Comparison of ENCODE assay signal across 1 cellular context in the genomic region with DNA sequence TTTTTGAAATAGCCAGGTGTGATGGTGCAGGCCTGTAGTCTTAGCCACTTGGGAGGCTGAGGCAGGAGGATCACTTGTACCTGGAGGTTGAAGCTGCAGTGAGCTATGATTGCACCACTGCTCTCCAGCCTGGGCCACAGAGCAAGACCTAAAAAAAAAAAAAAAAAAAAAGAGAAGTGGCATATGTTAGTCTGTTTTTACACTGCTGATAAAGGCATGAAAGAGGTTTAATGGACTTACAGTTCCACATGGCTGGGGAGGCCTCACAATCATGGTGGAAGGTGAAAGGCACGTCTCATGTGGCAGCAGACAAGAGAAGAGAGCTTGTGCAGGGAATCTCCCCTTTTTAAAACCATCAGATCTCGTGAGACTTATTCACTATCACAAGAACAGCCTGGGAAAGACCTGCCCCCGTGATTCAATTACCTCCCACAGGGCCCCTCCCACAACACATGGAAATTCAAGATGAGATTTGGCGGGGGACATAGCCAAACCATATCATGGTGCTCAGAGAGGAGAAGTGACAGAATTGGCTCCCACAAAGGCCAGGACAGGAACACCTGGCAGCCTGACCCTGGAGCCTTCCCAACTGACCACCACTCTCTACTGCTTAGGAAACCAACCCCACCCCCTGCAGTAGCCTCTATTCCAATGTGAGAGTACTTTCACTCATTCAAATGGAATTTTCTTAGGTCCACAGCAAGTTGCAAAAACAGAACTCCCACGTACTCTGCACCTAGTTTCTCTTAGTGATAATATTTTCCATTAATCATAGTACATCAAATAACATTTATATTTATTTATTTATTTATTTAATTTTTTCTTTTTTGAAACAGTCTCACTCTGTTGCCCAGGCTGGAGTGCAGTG.
TF ChIP-seq lines count a peak whose summit lies in the region.

No MANE protein-coding gene starts in this region.

TF ChIP-seq in K562, 482 proteins besides CTCF, POLR2A, EP300 and RAD21:
- TF ChIP-seq DACH1 (IDR thresholded peaks at IDR 0.05; ENCODE audit: partially characterized antibody), result no peak
- TF ChIP-seq ZNF175 (CRISPR knock-in tag; IDR thresholded peaks at IDR 0.05; ENCODE audit: low read depth), result 0 out of 2 replicates have a peak, but pooled peaks have one; percentile 34
- TF ChIP-seq SPI1 (IDR thresholded peaks at IDR 0.05; ENCODE audit: borderline replicate concordance, low read depth, low read length), result peak; percentile 29; the same call in 1 of the 2 replicates
- TF ChIP-seq L3MBTL2 (IDR thresholded peaks at IDR 0.05), result peak; percentile 8; the same call in 1 of the 2 replicates
- TF ChIP-seq ZNF766 (CRISPR knock-in tag; conservative IDR thresholded peaks at IDR 0.05), result peak; percentile 98
- no peak for TF ChIP-seq MYBL2 (IDR thresholded peaks at IDR 0.05; ENCODE audit: low read depth)
- TF ChIP-seq MYBL2 (CRISPR knock-in tag; IDR thresholded peaks at IDR 0.05; ENCODE audit: borderline replicate concordance), result no peak
- TF ChIP-seq ZNF384 (IDR thresholded peaks at IDR 0.05; ENCODE audit: low read depth, low read length), result peak; percentile 49
- TF ChIP-seq, protein P1, sequence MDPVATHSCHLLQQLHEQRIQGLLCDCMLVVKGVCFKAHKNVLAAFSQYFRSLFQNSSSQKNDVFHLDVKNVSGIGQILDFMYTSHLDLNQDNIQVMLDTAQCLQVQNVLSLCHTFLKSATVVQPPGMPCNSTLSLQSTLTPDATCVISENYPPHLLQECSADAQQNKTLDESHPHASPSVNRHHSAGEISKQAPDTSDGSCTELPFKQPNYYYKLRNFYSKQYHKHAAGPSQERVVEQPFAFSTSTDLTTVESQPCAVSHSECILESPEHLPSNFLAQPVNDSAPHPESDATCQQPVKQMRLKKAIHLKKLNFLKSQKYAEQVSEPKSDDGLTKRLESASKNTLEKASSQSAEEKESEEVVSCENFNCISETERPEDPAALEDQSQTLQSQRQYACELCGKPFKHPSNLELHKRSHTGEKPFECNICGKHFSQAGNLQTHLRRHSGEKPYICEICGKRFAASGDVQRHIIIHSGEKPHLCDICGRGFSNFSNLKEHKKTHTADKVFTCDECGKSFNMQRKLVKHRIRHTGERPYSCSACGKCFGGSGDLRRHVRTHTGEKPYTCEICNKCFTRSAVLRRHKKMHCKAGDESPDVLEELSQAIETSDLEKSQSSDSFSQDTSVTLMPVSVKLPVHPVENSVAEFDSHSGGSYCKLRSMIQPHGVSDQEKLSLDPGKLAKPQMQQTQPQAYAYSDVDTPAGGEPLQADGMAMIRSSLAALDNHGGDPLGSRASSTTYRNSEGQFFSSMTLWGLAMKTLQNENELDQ (CRISPR knock-in tag; IDR thresholded peaks at IDR 0.05; ENCODE audit: borderline replicate concordance), result no peak
- TF ChIP-seq CHD2 (IDR thresholded peaks at IDR 0.05; ENCODE audit: low read depth, low read length), result peak; percentile 48; the same call in 1 of the 2 replicates
